10 cellular contexts compared by ENCODE assay signal in the genomic region with DNA sequence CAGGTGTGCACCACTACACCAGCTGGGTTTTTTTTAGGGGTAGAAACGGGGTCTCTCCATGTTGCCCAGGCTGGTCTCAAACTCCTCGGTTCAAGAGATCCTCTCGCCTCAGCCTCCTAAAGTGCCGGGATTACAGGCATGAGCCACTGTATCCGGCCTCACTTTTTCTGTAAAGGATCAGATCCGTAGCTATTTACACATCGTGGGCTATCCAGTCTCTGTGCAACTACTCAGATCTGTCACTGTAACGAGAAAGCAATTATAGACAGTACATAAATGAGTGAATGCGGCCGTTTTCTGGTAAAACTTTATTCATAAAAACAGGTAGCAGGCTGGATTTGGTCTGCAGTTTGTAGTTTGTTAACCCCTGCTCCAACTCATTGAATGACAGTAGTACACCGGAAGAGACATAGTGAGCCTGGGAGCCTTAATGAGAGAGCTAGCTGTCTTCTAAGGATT. TPM values are rescaled to one million over a fixed set of nuclear protein-coding genes. Genes with fewer than 3 reads are reported as not detected.
DNase-seq lines count a peak whose midpoint lies in the region; ATAC-seq and TF ChIP-seq lines count a peak whose summit lies in the region.
"Had no signal": no experiment of that assay in that cellular context is flagged by ENCODE, and none has a peak within 500 bp of the region (broad histone marks: within the 10 kb centered on the region; RNA-seq: fewer than 3 reads in every experiment).

No MANE protein-coding gene starts in this region.

- H4K20me1 ChIP-seq in SU-DHL-6 (ENCODE audit: low read depth, low read length): no peaks in the 10 kb centered on the region

- H3K4me1 Mint-ChIP-seq in CD8-positive, alpha-beta T cell (ENCODE audit: low read depth): peaks cover 16% of the 10 kb centered on the region
- H3K4me1 Mint-ChIP-seq in MCF 10A (ENCODE audit: insufficient read depth, unreplicated experiment): peaks cover 19% of the 10 kb centered on the region

- no peaks in the 10 kb centered on the region for H3K9me2 ChIP-seq in SU-DHL-6 (replicated peaks; ENCODE audit: insufficient read depth, low read length)

- H3K4me1 ChIP-seq in CD8-positive, alpha-beta T cell (ENCODE audit: insufficient read depth, low read length): peaks cover 10% of the 10 kb centered on the region

- H2AFZ ChIP-seq in SU-DHL-6 (ENCODE audit: low read depth, low read length, severe bottlenecking): no peak overlapping the region

- H3K36me3 ChIP-seq in CD8-positive, alpha-beta T cell (ENCODE audit: insufficient read depth, low read length): peaks cover 3% of the 10 kb centered on the region
- no peaks in the 10 kb centered on the region for H3K36me3 ChIP-seq in SU-DHL-6 (ENCODE audit: low read length)

- no peak overlapping the region for H3K4me3 ChIP-seq in CD8-positive, alpha-beta T cell (ENCODE audit: low read depth, low read length)
- H3K4me3 ChIP-seq in SU-DHL-6 (ENCODE audit: insufficient read depth, low read length, poor library complexity, severe bottlenecking): no peak overlapping the region

- no peak overlapping the region for H3K9ac ChIP-seq in SU-DHL-6 (ENCODE audit: low read length)

- no peaks in the 10 kb centered on the region for H3K9me3 Mint-ChIP-seq in CD8-positive, alpha-beta T cell
- H3K9me3 Mint-ChIP-seq in MCF 10A (ENCODE audit: unreplicated experiment): no peaks in the 10 kb centered on the region

- H3K27me3 Mint-ChIP-seq in CD8-positive, alpha-beta T cell (ENCODE audit: low read depth): no peaks in the 10 kb centered on the region
- no peaks in the 10 kb centered on the region for H3K27me3 Mint-ChIP-seq in MCF 10A (ENCODE audit: insufficient read depth, unreplicated experiment)

- no peaks in the 10 kb centered on the region for H3K27me3 ChIP-seq in CD8-positive, alpha-beta T cell (ENCODE audit: insufficient read depth, low read length)
- H3K27me3 ChIP-seq in SU-DHL-6 (ENCODE audit: low read length): no peaks in the 10 kb centered on the region

- peaks cover 17% of the 10 kb centered on the region for H3K36me3 Mint-ChIP-seq in CD8-positive, alpha-beta T cell
- peaks cover 22% of the 10 kb centered on the region for H3K36me3 Mint-ChIP-seq in MCF 10A (ENCODE audit: insufficient read depth, unreplicated experiment)

- POLR2A ChIA-PET in CD8-positive, alpha-beta T cell (lab: Charles Lee): interaction anchor here (0.7 to 1.6 kb wide), 3 partner anchors 10 to 87 kb away, joined by 3 read pairs; no protein-coding TSS in a partner anchor
- POLR2A ChIA-PET in MCF 10A (lab: Yijun Ruan, JAX): interaction anchor here (1.5 to 7.0 kb wide), 5 partner anchors 33 to 141 kb away, joined by 3 to 142 read pairs (median 21); a partner anchor contains a TSS

- no peak for TF ChIP-seq CTCF in CD8-positive, alpha-beta T cell (IDR thresholded peaks at IDR 0.05)
- TF ChIP-seq CTCF in SU-DHL-6 (IDR thresholded peaks at IDR 0.05; ENCODE audit: insufficient read depth, low read length, poor library complexity, severe bottlenecking): no peak
- TF ChIP-seq CTCF in MCF 10A (IDR thresholded peaks at IDR 0.05; ENCODE audit: unreplicated experiment): no peak

- ATAC-seq in CD8-positive, alpha-beta T cell: no peak
- peak; percentile 56 for ATAC-seq in GM21447 (IDR thresholded peaks at IDR 0.05; ENCODE audit: unreplicated experiment)

- no TSS peak for BruUV-seq in MCF 10A (replicated peaks; lab: Mats Ljungman, UMichigan)

- H3K4me2 ChIP-seq in SU-DHL-6 (ENCODE audit: low read depth, low read length, poor library complexity, severe bottlenecking): no peak overlapping the region

- H3K27ac Mint-ChIP-seq in CD8-positive, alpha-beta T cell: peak overlapping the region; percentile 6
- H3K27ac Mint-ChIP-seq in MCF 10A (ENCODE audit: low read depth, unreplicated experiment): no peak overlapping the region

- no peaks in the 10 kb centered on the region for H3K9me3 ChIP-seq in CD8-positive, alpha-beta T cell (ENCODE audit: low read length)
- no peaks in the 10 kb centered on the region for H3K9me3 ChIP-seq in SU-DHL-6 (ENCODE audit: insufficient read depth, low read length)

- CTCF ChIA-PET in CD8-positive, alpha-beta T cell (lab: Charles Lee): interaction anchor here (1.1 to 7.0 kb wide), 8 partner anchors 9 to 286 kb away, joined by 4 to 58 read pairs (median 8); no protein-coding TSS in a partner anchor
- CTCF ChIA-PET in MCF 10A (lab: Yijun Ruan, JAX): interaction anchor here (0.6 to 7.2 kb wide), 11 partner anchors 11 to 286 kb away, joined by 3 to 81 read pairs (median 5); a partner anchor contains a TSS

- DNase-seq in CD8-positive, alpha-beta T cell: no peak
- DNase-seq in epithelial cell of prostate (ENCODE audit: low read depth, low spot score) (no peak), UCSD-AML1 (lab: John Stamatoyannopoulos, UW; ENCODE audit: unreplicated experiment) (no peak), MCF 10A (ENCODE audit: unreplicated experiment) (no peak), GM19240 (ENCODE audit: insufficient read length, low spot score) (no peak), 8988T (no peak)
- DNase-seq: DMS79 treated with DMSO at 0.1 percent for 48 hours, NCI-H187 had no signal

- no peak overlapping the region for H3K4me3 Mint-ChIP-seq in CD8-positive, alpha-beta T cell
- H3K4me3 Mint-ChIP-seq in MCF 10A (ENCODE audit: unreplicated experiment): no peak overlapping the region

- intact Hi-C loops in CD8-positive, alpha-beta T cell (cut with DNase I, micrococcal nuclease): loop anchor here in 1 of 2 experiments (5.0 to 10.0 kb wide), 2 partner anchors 160 to 283 kb away; no protein-coding TSS in a partner anchor
- intact Hi-C loops in MCF 10A (cut with micrococcal nuclease): no loop called here

- no peaks in the 10 kb centered on the region for H3K79me2 ChIP-seq in SU-DHL-6 (ENCODE audit: insufficient read depth, low read length)

- no peak overlapping the region for H3K27ac ChIP-seq in CD8-positive, alpha-beta T cell (ENCODE audit: low read depth, low read length)
- H3K27ac ChIP-seq in SU-DHL-6 (ENCODE audit: low read depth, low read length): peak overlapping the region; percentile 17; the same call in 1 of the 2 replicates
- H3K27ac ChIP-seq in epithelial cell of prostate: peak overlapping the region; percentile 94

- H3F3A ChIP-seq in SU-DHL-6 (ENCODE audit: insufficient read depth): peaks cover 13% of the 10 kb centered on the region; the same call in 1 of the 2 replicates

RNA-seq across cellular contexts. Expression of a gene that starts 44.5 kb away (rescaled TPM):
- total RNA-seq in CD8-positive, alpha-beta T cell: 10 to 100 TPM; 56.8 to 66.2 TPM
- 205 and 228 TPM in 2 replicates for total RNA-seq in MCF 10A (2022)

RNA-seq across cellular contexts. Expression of a gene that starts 44.8 kb away (rescaled TPM):
- total RNA-seq in CD8-positive, alpha-beta T cell: 1 to 10 TPM; 6.1 to 7.6 TPM
- 47.5 and 51.7 TPM in 2 replicates for total RNA-seq in MCF 10A (2022)
